24 cellular contexts compared by ENCODE assay signal in the genomic region with DNA sequence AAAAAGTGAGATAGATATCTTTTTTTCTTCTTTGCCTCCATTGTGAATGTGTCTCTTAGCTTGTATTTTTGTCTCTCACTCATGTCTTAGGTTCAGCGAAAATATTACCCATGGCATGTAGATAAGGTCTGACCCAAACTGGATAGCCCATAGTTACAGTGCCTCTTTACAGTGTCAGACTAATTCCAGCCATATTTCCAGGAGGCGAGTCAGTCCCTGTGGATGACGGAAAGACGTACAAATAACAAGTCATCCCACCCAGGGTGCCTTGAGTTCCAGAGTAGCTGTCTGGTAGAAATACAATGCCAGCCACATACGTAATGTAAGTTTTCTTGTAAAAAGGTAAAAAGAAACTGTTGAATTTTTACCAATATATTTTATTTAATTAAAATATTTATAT.
"Had no signal": no experiment of that assay in that cellular context is flagged by ENCODE, and none has a peak within 500 bp of the region (broad histone marks: within the 10 kb centered on the region; RNA-seq: fewer than 3 reads in every experiment).

No MANE protein-coding gene starts in this region.

- H3K36me3 ChIP-seq: suprapubic skin, transverse colon had no signal

- H3K79me2 ChIP-seq: hepatocyte had no signal

- H3K27ac ChIP-seq: hepatocyte, psoas muscle, suprapubic skin, transverse colon had no signal

- DNase-seq: activated CD4-positive, alpha-beta T cell treated with anti-CD3 and anti-CD28 coated beads, Interleukin-2, amount 10 ng/mL, durations not matched to agents 7 days and 5 days; activated CD8-positive, alpha-beta memory T cell treated with anti-CD3 and anti-CD28 coated beads, Interleukin-2, amount 50 U/mL, for 4 hours; activated effector memory CD4-positive, alpha-beta T cell treated with Interleukin-2 at 50 U/mL for 16 hours; activated naive CD4-positive, alpha-beta T cell treated with anti-CD3 and anti-CD28 coated beads, Interleukin-2, amount 10 ng/mL, durations not matched to agents 7 days and 5 days; activated naive CD8-positive, alpha-beta T cell treated with anti-CD3 and anti-CD28 coated beads, Interleukin-2, amount 50 U/mL, for 24 hours; activated T-cell treated with anti-CD3 and anti-CD28 coated beads, Interleukin-2, amount 50 U/mL, for 4 hours; central memory CD4-positive, alpha-beta T cell; cortex of kidney; effector CD4-positive, alpha-beta T cell; foreskin fibroblast; left cardiac atrium; mesenchymal stem cell; naive thymus-derived CD8-positive, alpha-beta T cell; psoas muscle; right cardiac atrium; small intestine; stimulated activated CD4-positive, alpha-beta T cell treated with anti-CD3 and anti-CD28 coated beads, Interleukin-15, amount 100 ng/mL, for 24 hours; stimulated activated CD4-positive, alpha-beta T cell treated with anti-CD3 and anti-CD28 coated beads, Interleukin-4, amount 100 ng/mL, for 1 hour; stimulated activated naive CD8-positive, alpha-beta T cell treated with anti-CD3 and anti-CD28 coated beads, Interleukin-15, amount 100 ng/mL, for 72 hours; transverse colon had no signal

- ATAC-seq: activated CD4-positive, CD25-positive, alpha-beta regulatory T cell treated with anti-CD3 and anti-CD28 coated beads, Interleukin-2, amount 50 U/mL, for 24 hours; activated naive CD8-positive, alpha-beta T cell treated with anti-CD3 and anti-CD28 coated beads, Interleukin-2, amount 50 U/mL, for 24 hours; activated T-cell treated with anti-CD3 and anti-CD28 coated beads, Interleukin-2, amount 50 U/mL, for 4 hours; esophagus mucosa; left cardiac atrium; naive thymus-derived CD8-positive, alpha-beta T cell; psoas muscle; right cardiac atrium; stimulated activated naive CD8-positive, alpha-beta T cell treated with anti-CD3 and anti-CD28 coated beads, Interleukin-15, amount 100 ng/mL, for 72 hours had no signal

- H3K27me3 ChIP-seq: hepatocyte, transverse colon had no signal

- H3K4me3 Mint-ChIP-seq: activated CD4-positive, alpha-beta T cell treated with anti-CD3 and anti-CD28 coated beads, Interleukin-2, amount 10 ng/mL, durations not matched to agents 7 days and 5 days; activated naive CD4-positive, alpha-beta T cell treated with anti-CD3 and anti-CD28 coated beads, Interleukin-2, amount 10 ng/mL, durations not matched to agents 7 days and 5 days; activated naive CD8-positive, alpha-beta T cell treated with anti-CD3 and anti-CD28 coated beads, Interleukin-2, amount 50 U/mL, for 24 hours; activated T-cell treated with anti-CD3 and anti-CD28 coated beads, Interleukin-2, amount 50 U/mL, for 4 hours; naive thymus-derived CD8-positive, alpha-beta T cell; stimulated activated naive CD8-positive, alpha-beta T cell treated with anti-CD3 and anti-CD28 coated beads, Interleukin-15, amount 100 ng/mL, for 72 hours had no signal

- H2AFZ ChIP-seq: hepatocyte had no signal

- H3K27ac Mint-ChIP-seq: activated CD4-positive, alpha-beta T cell treated with anti-CD3 and anti-CD28 coated beads, Interleukin-2, amount 10 ng/mL, durations not matched to agents 7 days and 5 days; activated naive CD4-positive, alpha-beta T cell treated with anti-CD3 and anti-CD28 coated beads, Interleukin-2, amount 10 ng/mL, durations not matched to agents 7 days and 5 days; activated naive CD8-positive, alpha-beta T cell treated with anti-CD3 and anti-CD28 coated beads, Interleukin-2, amount 50 U/mL, for 24 hours; naive thymus-derived CD8-positive, alpha-beta T cell; stimulated activated naive CD8-positive, alpha-beta T cell treated with anti-CD3 and anti-CD28 coated beads, Interleukin-15, amount 100 ng/mL, for 72 hours had no signal

- H3K4me3 ChIP-seq: hepatocyte, psoas muscle, suprapubic skin, transverse colon had no signal

- H3K4me1 ChIP-seq: psoas muscle, suprapubic skin, transverse colon had no signal

- H3K4me1 Mint-ChIP-seq: activated naive CD4-positive, alpha-beta T cell treated with anti-CD3 and anti-CD28 coated beads, Interleukin-2, amount 10 ng/mL, durations not matched to agents 7 days and 5 days; naive thymus-derived CD8-positive, alpha-beta T cell had no signal

- H3K36me3 Mint-ChIP-seq: activated naive CD4-positive, alpha-beta T cell treated with anti-CD3 and anti-CD28 coated beads, Interleukin-2, amount 10 ng/mL, durations not matched to agents 7 days and 5 days; naive thymus-derived CD8-positive, alpha-beta T cell had no signal

- H3K9me3 Mint-ChIP-seq: activated CD4-positive, alpha-beta T cell treated with anti-CD3 and anti-CD28 coated beads, Interleukin-2, amount 10 ng/mL, durations not matched to agents 7 days and 5 days; activated naive CD4-positive, alpha-beta T cell treated with anti-CD3 and anti-CD28 coated beads, Interleukin-2, amount 10 ng/mL, durations not matched to agents 7 days and 5 days; activated naive CD8-positive, alpha-beta T cell treated with anti-CD3 and anti-CD28 coated beads, Interleukin-2, amount 50 U/mL, for 24 hours; activated T-cell treated with anti-CD3 and anti-CD28 coated beads, Interleukin-2, amount 50 U/mL, for 4 hours; naive thymus-derived CD8-positive, alpha-beta T cell; stimulated activated naive CD8-positive, alpha-beta T cell treated with anti-CD3 and anti-CD28 coated beads, Interleukin-15, amount 100 ng/mL, for 72 hours had no signal

- H3K4me2 ChIP-seq: hepatocyte had no signal
